1 cellular context compared by ENCODE assay signal in the genomic region with DNA sequence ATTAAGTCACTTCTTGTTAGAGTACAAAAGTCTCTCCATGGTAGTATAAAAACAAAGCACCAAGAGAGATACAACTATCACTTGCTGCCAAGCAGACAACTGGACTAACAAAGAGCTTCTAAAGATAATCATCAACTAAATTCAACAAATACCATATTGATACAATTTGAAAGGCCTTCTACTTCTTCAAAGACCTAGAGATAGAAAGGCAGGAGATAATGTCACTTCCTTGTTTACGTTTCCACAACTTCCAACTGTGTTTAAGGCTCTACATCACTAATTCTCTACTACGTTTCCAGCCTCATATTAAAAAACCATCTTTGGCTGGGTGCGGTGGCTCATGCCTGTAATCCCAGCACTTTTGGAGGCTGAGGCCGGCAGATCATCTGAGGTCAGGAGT.
TF ChIP-seq lines count a peak whose summit lies in the region.

No MANE protein-coding gene starts in this region.

TF ChIP-seq in HepG2, 621 proteins besides CTCF, POLR2A, EP300 and RAD21 (continued from another document):
- TF ChIP-seq NRL (CRISPR knock-in tag; IDR thresholded peaks at IDR 0.05; ENCODE audit: borderline replicate concordance) (no peak), TEAD3 (CRISPR knock-in tag; optimal IDR thresholded peaks at IDR 0.05; ENCODE audit: borderline replicate concordance) (peak; percentile 7), FOXA3 (CRISPR knock-in tag; IDR thresholded peaks at IDR 0.05) (peak; percentile 79), ATF7 (IDR thresholded peaks at IDR 0.05) (no peak), ATF7 (CRISPR knock-in tag; IDR thresholded peaks at IDR 0.05) (no peak), ZBTB38 (CRISPR knock-in tag; IDR thresholded peaks at IDR 0.05) (0 out of 2 replicates have a peak, but pooled peaks have one; percentile 45), CEBPB (IDR thresholded peaks at IDR 0.05; ENCODE audit: borderline replicate concordance, low read depth, low read length) (no peak), NCOA1 (CRISPR knock-in tag; IDR thresholded peaks at IDR 0.05) (no peak), GTF3A (CRISPR knock-in tag; conservative IDR thresholded peaks at IDR 0.05) (no peak), CENPT (CRISPR knock-in tag; IDR thresholded peaks at IDR 0.05; ENCODE audit: low read depth) (no peak), KDM2A (CRISPR knock-in tag; IDR thresholded peaks at IDR 0.05; ENCODE audit: borderline replicate concordance, low read depth) (no peak), IRF2 (CRISPR knock-in tag; IDR thresholded peaks at IDR 0.05) (peak; percentile 23; the same call in 1 of the 2 replicates), ZBTB3 (CRISPR knock-in tag; IDR thresholded peaks at IDR 0.05; ENCODE audit: borderline replicate concordance, low read depth) (no peak), ZFP82 (CRISPR knock-in tag; IDR thresholded peaks at IDR 0.05; ENCODE audit: borderline replicate concordance) (no peak), ZNF570 (CRISPR knock-in tag; IDR thresholded peaks at IDR 0.05; ENCODE audit: borderline replicate concordance) (no peak), ELF1 (CRISPR knock-in tag; IDR thresholded peaks at IDR 0.05) (peak; percentile 32; the same call in 1 of the 2 replicates), ZNF552 (CRISPR knock-in tag; IDR thresholded peaks at IDR 0.05; ENCODE audit: borderline replicate concordance) (no peak), ZNF138 (CRISPR knock-in tag; IDR thresholded peaks at IDR 0.05; ENCODE audit: low read depth) (no peak), RARA (CRISPR knock-in tag; IDR thresholded peaks at IDR 0.05) (peak; percentile 38; the same call in 1 of the 2 replicates), ZNF333 (CRISPR knock-in tag; IDR thresholded peaks at IDR 0.05; ENCODE audit: borderline replicate concordance) (no peak), ELF3 (CRISPR knock-in tag; IDR thresholded peaks at IDR 0.05) (peak; percentile 96), ZNF10 (CRISPR knock-in tag; IDR thresholded peaks at IDR 0.05; ENCODE audit: borderline replicate concordance, low read depth) (no peak), ETV6 (CRISPR knock-in tag; conservative IDR thresholded peaks at IDR 0.05) (no peak), CBX1 (IDR thresholded peaks at IDR 0.05; ENCODE audit: low read depth) (no peak), HDAC6 (IDR thresholded peaks at IDR 0.05; ENCODE audit: low read depth, low read length) (no peak), ZNF737 (CRISPR knock-in tag; IDR thresholded peaks at IDR 0.05; ENCODE audit: borderline replicate concordance) (no peak), ZNF670 (CRISPR knock-in tag; IDR thresholded peaks at IDR 0.05; ENCODE audit: borderline replicate concordance) (no peak), TCF7 (IDR thresholded peaks at IDR 0.05; ENCODE audit: low read depth) (peak; percentile 75), ASH2L (IDR thresholded peaks at IDR 0.05; ENCODE audit: insufficient read length, low read depth, low read length) (peak; percentile 21), ZNF12 (CRISPR knock-in tag; IDR thresholded peaks at IDR 0.05) (no peak), ZMYM3 (CRISPR knock-in tag; IDR thresholded peaks at IDR 0.05) (peak; percentile 31; the same call in 1 of the 2 replicates)
- TF ChIP-seq, protein P1, sequence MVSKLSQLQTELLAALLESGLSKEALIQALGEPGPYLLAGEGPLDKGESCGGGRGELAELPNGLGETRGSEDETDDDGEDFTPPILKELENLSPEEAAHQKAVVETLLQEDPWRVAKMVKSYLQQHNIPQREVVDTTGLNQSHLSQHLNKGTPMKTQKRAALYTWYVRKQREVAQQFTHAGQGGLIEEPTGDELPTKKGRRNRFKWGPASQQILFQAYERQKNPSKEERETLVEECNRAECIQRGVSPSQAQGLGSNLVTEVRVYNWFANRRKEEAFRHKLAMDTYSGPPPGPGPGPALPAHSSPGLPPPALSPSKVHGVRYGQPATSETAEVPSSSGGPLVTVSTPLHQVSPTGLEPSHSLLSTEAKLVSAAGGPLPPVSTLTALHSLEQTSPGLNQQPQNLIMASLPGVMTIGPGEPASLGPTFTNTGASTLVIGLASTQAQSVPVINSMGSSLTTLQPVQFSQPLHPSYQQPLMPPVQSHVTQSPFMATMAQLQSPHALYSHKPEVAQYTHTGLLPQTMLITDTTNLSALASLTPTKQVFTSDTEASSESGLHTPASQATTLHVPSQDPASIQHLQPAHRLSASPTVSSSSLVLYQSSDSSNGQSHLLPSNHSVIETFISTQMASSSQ (IDR thresholded peaks at IDR 0.05; ENCODE audit: low read depth) = peak; percentile 49; the same call in 1 of the 2 replicates
- TF ChIP-seq, protein P1 (CRISPR knock-in tag; IDR thresholded peaks at IDR 0.05; ENCODE audit: borderline replicate concordance) = no peak
- TF ChIP-seq, protein P2, sequence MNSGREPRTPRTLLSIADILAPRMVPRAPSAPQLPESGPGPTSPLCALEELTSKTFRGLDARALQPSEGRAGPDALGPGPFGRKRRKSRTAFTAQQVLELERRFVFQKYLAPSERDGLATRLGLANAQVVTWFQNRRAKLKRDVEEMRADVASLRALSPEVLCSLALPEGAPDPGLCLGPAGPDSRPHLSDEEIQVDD (CRISPR knock-in tag; IDR thresholded peaks at IDR 0.05; ENCODE audit: borderline replicate concordance) = no peak
- TF ChIP-seq, protein P3, sequence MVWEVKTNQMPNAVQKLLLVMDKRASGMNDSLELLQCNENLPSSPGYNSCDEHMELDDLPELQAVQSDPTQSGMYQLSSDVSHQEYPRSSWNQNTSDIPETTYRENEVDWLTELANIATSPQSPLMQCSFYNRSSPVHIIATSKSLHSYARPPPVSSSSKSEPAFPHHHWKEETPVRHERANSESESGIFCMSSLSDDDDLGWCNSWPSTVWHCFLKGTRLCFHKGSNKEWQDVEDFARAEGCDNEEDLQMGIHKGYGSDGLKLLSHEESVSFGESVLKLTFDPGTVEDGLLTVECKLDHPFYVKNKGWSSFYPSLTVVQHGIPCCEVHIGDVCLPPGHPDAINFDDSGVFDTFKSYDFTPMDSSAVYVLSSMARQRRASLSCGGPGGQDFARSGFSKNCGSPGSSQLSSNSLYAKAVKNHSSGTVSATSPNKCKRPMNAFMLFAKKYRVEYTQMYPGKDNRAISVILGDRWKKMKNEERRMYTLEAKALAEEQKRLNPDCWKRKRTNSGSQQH (CRISPR knock-in tag; IDR thresholded peaks at IDR 0.05; ENCODE audit: low read depth) = no peak
- TF ChIP-seq, protein P4, sequence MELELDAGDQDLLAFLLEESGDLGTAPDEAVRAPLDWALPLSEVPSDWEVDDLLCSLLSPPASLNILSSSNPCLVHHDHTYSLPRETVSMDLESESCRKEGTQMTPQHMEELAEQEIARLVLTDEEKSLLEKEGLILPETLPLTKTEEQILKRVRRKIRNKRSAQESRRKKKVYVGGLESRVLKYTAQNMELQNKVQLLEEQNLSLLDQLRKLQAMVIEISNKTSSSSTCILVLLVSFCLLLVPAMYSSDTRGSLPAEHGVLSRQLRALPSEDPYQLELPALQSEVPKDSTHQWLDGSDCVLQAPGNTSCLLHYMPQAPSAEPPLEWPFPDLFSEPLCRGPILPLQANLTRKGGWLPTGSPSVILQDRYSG (CRISPR knock-in tag; IDR thresholded peaks at IDR 0.05) = no peak
